In the genomic region with DNA sequence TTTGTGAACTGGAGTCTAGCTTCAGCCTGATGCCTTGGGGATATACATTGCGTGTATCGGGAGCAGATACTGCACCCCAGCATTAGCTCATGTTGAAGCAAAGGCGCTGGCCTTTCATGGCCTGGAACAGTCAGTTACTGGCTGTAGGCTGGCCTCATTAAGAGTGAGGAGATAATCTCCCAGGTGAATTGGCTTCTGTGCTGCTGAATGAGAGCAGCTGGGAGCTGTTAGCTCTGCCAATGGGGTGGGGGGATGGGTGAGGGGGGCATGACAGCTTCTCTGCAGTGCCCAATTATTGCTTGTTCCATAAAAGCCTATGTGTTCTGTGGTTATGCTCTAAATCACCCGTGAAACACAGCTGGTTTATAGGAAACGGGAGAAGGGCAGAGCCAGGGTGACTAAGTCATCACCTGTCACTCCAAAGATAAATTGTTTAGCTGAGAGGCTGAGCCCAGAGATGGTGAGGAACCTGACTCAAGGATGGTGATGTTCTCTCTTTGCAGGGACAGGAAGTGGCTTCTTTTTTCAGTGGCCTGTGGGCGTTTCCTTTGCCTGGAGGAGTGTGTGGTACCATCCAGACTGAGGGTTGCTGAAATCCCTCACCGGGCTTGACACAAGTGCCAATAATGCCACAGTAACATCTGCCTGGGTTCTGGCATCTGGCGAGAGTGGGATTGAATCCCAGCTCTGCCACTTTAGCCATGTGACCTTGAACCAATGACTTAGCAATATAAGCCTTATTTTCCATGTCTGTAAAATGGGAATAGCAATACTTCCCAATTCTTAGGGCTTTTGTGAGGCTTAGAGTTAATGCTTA, we compare ENCODE assay signal across 8 cellular contexts.
A peak's percentile ranks its signal among the peaks of the same experiment; 100 is the strongest.
DNase-seq lines count a peak whose midpoint lies in the region; ATAC-seq, FAIRE-seq and TF ChIP-seq lines count a peak whose summit lies in the region.

No MANE protein-coding gene starts in this region.

- peak overlapping the region; percentile 92 for H3K27ac Mint-ChIP-seq in activated naive CD4-positive, alpha-beta T cell treated with anti-CD3 and anti-CD28 coated beads, Interleukin-2, amount 10 ng/mL, durations not matched to agents 7 days and 5 days

- no peak for TF ChIP-seq CTCF in kidney epithelial cell (IDR thresholded peaks at IDR 0.05; ENCODE audit: insufficient read depth, low read length, poor library complexity, severe bottlenecking)
- TF ChIP-seq CTCF in D721Med (IDR thresholded peaks at IDR 0.05; ENCODE audit: insufficient read depth, missing control alignments), result no peak

- no peaks in the 10 kb centered on the region for H3K27me3 ChIP-seq in kidney epithelial cell (ENCODE audit: control insufficient read depth, insufficient read depth, low read length)

- no peaks in the 10 kb centered on the region for H3K9me3 Mint-ChIP-seq in activated naive CD4-positive, alpha-beta T cell treated with anti-CD3 and anti-CD28 coated beads, Interleukin-2, amount 10 ng/mL, durations not matched to agents 7 days and 5 days

- no peaks in the 10 kb centered on the region for H3K36me3 Mint-ChIP-seq in activated naive CD4-positive, alpha-beta T cell treated with anti-CD3 and anti-CD28 coated beads, Interleukin-2, amount 10 ng/mL, durations not matched to agents 7 days and 5 days

- no peaks in the 10 kb centered on the region for H3K36me3 ChIP-seq in kidney epithelial cell (ENCODE audit: control insufficient read depth, insufficient read depth, low read length)

- no peak for FAIRE-seq in D721Med (lab: Jason Lieb, UNC)

- peak; percentile 96 for DNase-seq in Daoy (ENCODE audit: low read depth)
- DNase-seq in LoVo (ENCODE audit: low spot score), result peak; percentile 73
- peak; percentile 26 for DNase-seq in SKM-1 (lab: John Stamatoyannopoulos, UW; ENCODE audit: unreplicated experiment)
- peak; percentile 88 for DNase-seq in activated naive CD4-positive, alpha-beta T cell treated with anti-CD3 and anti-CD28 coated beads, Interleukin-2, amount 10 ng/mL, durations not matched to agents 7 days and 5 days
- DNase-seq in kidney epithelial cell (ENCODE audit: low read depth), result peak; percentile 96
- DNase-seq in stimulated activated CD8-positive, alpha-beta memory T cell treated with anti-CD3 and anti-CD28 coated beads, Interleukin-15, amount 100 ng/mL, for 4 hours (ENCODE audit: low read depth in 2 of 2), result peak; percentile 48 to 80
- no peak for DNase-seq in D721Med (ENCODE audit: insufficient read length, low spot score)

- peak; percentile 80 for ATAC-seq in GM21786 (IDR thresholded peaks at IDR 0.05; ENCODE audit: unreplicated experiment)

- H3K27me3 Mint-ChIP-seq in activated naive CD4-positive, alpha-beta T cell treated with anti-CD3 and anti-CD28 coated beads, Interleukin-2, amount 10 ng/mL, durations not matched to agents 7 days and 5 days, result no peaks in the 10 kb centered on the region

- CTCF ChIA-PET in activated naive CD4-positive, alpha-beta T cell treated with anti-CD3 and anti-CD28 coated beads, Interleukin-2, amount 10 ng/mL, durations not matched to agents 7 days and 5 days (lab: Charles Lee), result interaction anchor here (0.6 to 3.9 kb wide), 4 partner anchors 16 to 178 kb away, joined by 3 to 12 read pairs (median 6); no protein-coding TSS in a partner anchor

- peaks cover 62% of the 10 kb centered on the region for H3K4me1 Mint-ChIP-seq in activated naive CD4-positive, alpha-beta T cell treated with anti-CD3 and anti-CD28 coated beads, Interleukin-2, amount 10 ng/mL, durations not matched to agents 7 days and 5 days

- H3K4me3 ChIP-seq in kidney epithelial cell (ENCODE audit: low read depth, low read length), result no peak overlapping the region

- H3K4me3 Mint-ChIP-seq in activated naive CD4-positive, alpha-beta T cell treated with anti-CD3 and anti-CD28 coated beads, Interleukin-2, amount 10 ng/mL, durations not matched to agents 7 days and 5 days, result no peak overlapping the region
